24 cellular contexts compared by ENCODE assay signal in genomic region chrX:45083314-45083713, GRCh38.
DNase-seq lines count a peak whose midpoint lies in the region; ATAC-seq and TF ChIP-seq lines count a peak whose summit lies in the region.
"Had no signal": no experiment of that assay in that cellular context is flagged by ENCODE, and none has a peak within 500 bp of the region (broad histone marks: within the 10 kb centered on the region; RNA-seq: fewer than 3 reads in every experiment).

No MANE protein-coding gene starts in this region.

- H3K4me3 Mint-ChIP-seq in activated CD8-positive, alpha-beta T cell treated with anti-CD3 and anti-CD28 coated beads, Interleukin-2, amount 10 ng/mL, durations not matched to agents 7 days and 5 days, result peak overlapping the region; percentile 18
- no peak overlapping the region for H3K4me3 Mint-ChIP-seq in activated CD8-positive, alpha-beta T cell treated with anti-CD3 and anti-CD28 coated beads for 36 hours
- no peak overlapping the region for H3K4me3 Mint-ChIP-seq in endothelial cell (ENCODE audit: unreplicated experiment)
- H3K4me3 Mint-ChIP-seq: H9, mesothelial cell of epicardium, natural killer cell had no signal

- H3K36me3 ChIP-seq in MM.1S (replicated peaks; ENCODE audit: insufficient read depth, low read length) (no peaks in the 10 kb centered on the region; the same call in 1 of the 2 replicates), sigmoid colon (peaks cover 0 to 35% (median 12%) of the 10 kb centered on the region in 4 donors), lower lobe of right lung (peaks cover 27% of the 10 kb centered on the region)
- H3K36me3 ChIP-seq: ovary had no signal

- H3K79me2 ChIP-seq in MM.1S (ENCODE audit: low read length), result peaks cover 7% of the 10 kb centered on the region

- H3K9ac ChIP-seq in MM.1S (ENCODE audit: low read length), result no peak overlapping the region
- H3K9ac ChIP-seq: BLaER1 treated with 17β-estradiol and CSF1 and Interleukin-3, amounts not matched to agents 10 nM and 100 nM had no signal

- no peaks in the 10 kb centered on the region for H3K27me3 ChIP-seq in MM.1S (replicated peaks; ENCODE audit: insufficient read depth, low read length)
- H3K27me3 ChIP-seq in sigmoid colon, result no peaks in the 10 kb centered on the region
- H3K27me3 ChIP-seq in lower lobe of right lung (ENCODE audit: low read depth), result no peaks in the 10 kb centered on the region
- H3K27me3 ChIP-seq: adrenal gland; BLaER1 treated with 17β-estradiol and CSF1 and Interleukin-3, amounts not matched to agents 10 nM and 100 nM; heart left ventricle; left lung; ovary; upper lobe of left lung had no signal

- POLR2A ChIA-PET in activated CD8-positive, alpha-beta T cell treated with anti-CD3 and anti-CD28 coated beads, Interleukin-2, amount 10 ng/mL, durations not matched to agents 7 days and 5 days (lab: Charles Lee), result no interaction called here
- POLR2A ChIA-PET in activated CD8-positive, alpha-beta T cell treated with anti-CD3 and anti-CD28 coated beads for 36 hours (lab: Charles Lee), result no interaction called here

- H4K20me1 ChIP-seq in MM.1S (ENCODE audit: insufficient read depth, low read length), result no peaks in the 10 kb centered on the region

- H3K27me3 Mint-ChIP-seq in activated CD8-positive, alpha-beta T cell treated with anti-CD3 and anti-CD28 coated beads, Interleukin-2, amount 10 ng/mL, durations not matched to agents 7 days and 5 days (ENCODE audit: low read depth), result no peaks in the 10 kb centered on the region
- H3K27me3 Mint-ChIP-seq in activated CD8-positive, alpha-beta T cell treated with anti-CD3 and anti-CD28 coated beads for 36 hours, result no peaks in the 10 kb centered on the region
- H3K27me3 Mint-ChIP-seq in endothelial cell (ENCODE audit: unreplicated experiment), result no peaks in the 10 kb centered on the region

- intact Hi-C loops in activated CD8-positive, alpha-beta T cell treated with anti-CD3 and anti-CD28 coated beads for 36 hours (cut with micrococcal nuclease), result no loop called here
- intact Hi-C loops in sigmoid colon (cut with DNase I) (no loop called here), lower lobe of right lung (cut with DNase I) (no loop called here)

- no peak for TF ChIP-seq CTCF in activated CD8-positive, alpha-beta T cell treated with anti-CD3 and anti-CD28 coated beads for 36 hours (IDR thresholded peaks at IDR 0.05)
- TF ChIP-seq CTCF in MM.1S (IDR thresholded peaks at IDR 0.05; ENCODE audit: low read length) (no peak), endothelial cell (IDR thresholded peaks at IDR 0.05; ENCODE audit: unreplicated experiment) (no peak), sigmoid colon (IDR thresholded peaks at IDR 0.05) (no peak), lower lobe of right lung (IDR thresholded peaks at IDR 0.05) (no peak)

- H3K27ac Mint-ChIP-seq in activated CD8-positive, alpha-beta T cell treated with anti-CD3 and anti-CD28 coated beads, Interleukin-2, amount 10 ng/mL, durations not matched to agents 7 days and 5 days, result no peak overlapping the region
- H3K27ac Mint-ChIP-seq in activated CD8-positive, alpha-beta T cell treated with anti-CD3 and anti-CD28 coated beads for 36 hours, result no peak overlapping the region
- H3K27ac Mint-ChIP-seq in endothelial cell (ENCODE audit: unreplicated experiment), result peak overlapping the region; percentile 74
- H3K27ac Mint-ChIP-seq: H9, mesothelial cell of epicardium had no signal

- H3K9me2 ChIP-seq in MM.1S (replicated peaks; ENCODE audit: insufficient read depth, low read length), result no peaks in the 10 kb centered on the region

- H3F3A ChIP-seq in MM.1S (ENCODE audit: insufficient read depth, low read length), result peaks cover 5% of the 10 kb centered on the region; the same call in 1 of the 2 replicates

- WGBS in sigmoid colon, 2 donors, result 21 to 55% methylated on average over 2 of the region's 2 CpGs

- no peak overlapping the region for H3K4me3 ChIP-seq in MM.1S (ENCODE audit: low read length)
- H3K4me3 ChIP-seq in sigmoid colon, result no peak overlapping the region
- H3K4me3 ChIP-seq in lower lobe of right lung, result no peak overlapping the region
- H3K4me3 ChIP-seq: adrenal gland; BLaER1 treated with 17β-estradiol and CSF1 and Interleukin-3, amounts not matched to agents 10 nM and 100 nM; heart left ventricle; left lung; ovary; upper lobe of left lung had no signal

- no peaks in the 10 kb centered on the region for H3K9me3 ChIP-seq in MM.1S (replicated peaks; ENCODE audit: insufficient read depth, low read length)
- H3K9me3 ChIP-seq in sigmoid colon, result no peaks in the 10 kb centered on the region
- H3K9me3 ChIP-seq in lower lobe of right lung, result no peaks in the 10 kb centered on the region
- H3K9me3 ChIP-seq: adrenal gland; BLaER1 treated with 17β-estradiol and CSF1 and Interleukin-3, amounts not matched to agents 10 nM and 100 nM; heart left ventricle; left lung; ovary; upper lobe of left lung had no signal

- peaks cover 39% of the 10 kb centered on the region for H3K36me3 Mint-ChIP-seq in activated CD8-positive, alpha-beta T cell treated with anti-CD3 and anti-CD28 coated beads, Interleukin-2, amount 10 ng/mL, durations not matched to agents 7 days and 5 days (ENCODE audit: low read depth)
- peaks cover 19% of the 10 kb centered on the region for H3K36me3 Mint-ChIP-seq in activated CD8-positive, alpha-beta T cell treated with anti-CD3 and anti-CD28 coated beads for 36 hours (ENCODE audit: low read depth)
- peaks cover 5% of the 10 kb centered on the region for H3K36me3 Mint-ChIP-seq in endothelial cell (ENCODE audit: low read depth, unreplicated experiment)

- no peak overlapping the region for H2AFZ ChIP-seq in MM.1S (ENCODE audit: low read length)

- no peaks in the 10 kb centered on the region for H3K9me3 Mint-ChIP-seq in activated CD8-positive, alpha-beta T cell treated with anti-CD3 and anti-CD28 coated beads, Interleukin-2, amount 10 ng/mL, durations not matched to agents 7 days and 5 days (ENCODE audit: insufficient read depth)
- H3K9me3 Mint-ChIP-seq in activated CD8-positive, alpha-beta T cell treated with anti-CD3 and anti-CD28 coated beads for 36 hours, result no peaks in the 10 kb centered on the region
- H3K9me3 Mint-ChIP-seq in endothelial cell (ENCODE audit: unreplicated experiment), result no peaks in the 10 kb centered on the region
- H3K9me3 Mint-ChIP-seq: natural killer cell had no signal

- DNase-seq in activated CD8-positive, alpha-beta T cell treated with anti-CD3 and anti-CD28 coated beads, Interleukin-2, amount 10 ng/mL, durations not matched to agents 7 days and 5 days, result no peak
- DNase-seq in activated CD8-positive, alpha-beta T cell treated with anti-CD3 and anti-CD28 coated beads for 36 hours, result no peak
- peak; percentile 44 for DNase-seq in MM.1S
- no peak for DNase-seq in endothelial cell (ENCODE audit: low spot score)
- no peak for DNase-seq in sigmoid colon
- no peak for DNase-seq in lower lobe of right lung
- DNase-seq in NCI-H1930 (lab: John Stamatoyannopoulos, UW), result no peak
- DNase-seq: ACHN; activated CD4-positive, alpha-beta T cell treated with anti-CD3 and anti-CD28 coated beads for 48 hours; activated gamma-delta T cell treated with Interleukin-2 at 50 U/mL for 16 hours; adrenal gland; EL; H9; heart left ventricle; left lung; natural killer cell; NCI-H1694 treated with DMSO at 0.1 percent for 48 hours; NCI-H82; ovary; upper lobe of left lung had no signal

- peak overlapping the region; percentile 34; the same call in 1 of the 2 replicates for H3K4me2 ChIP-seq in MM.1S (ENCODE audit: low read depth, low read length)
- H3K4me2 ChIP-seq: BLaER1 treated with 17β-estradiol and CSF1 and Interleukin-3, amounts not matched to agents 10 nM and 100 nM had no signal

- H3K27ac ChIP-seq in MM.1S (ENCODE audit: low read length), result peak overlapping the region; percentile 13; the same call in 1 of the 2 replicates
- no peak overlapping the region for H3K27ac ChIP-seq in sigmoid colon
- H3K27ac ChIP-seq in lower lobe of right lung, result no peak overlapping the region
- H3K27ac ChIP-seq: adrenal gland; BLaER1 treated with 17β-estradiol and CSF1 and Interleukin-3, amounts not matched to agents 10 nM and 100 nM; heart left ventricle; left lung; ovary; upper lobe of left lung had no signal

- no peak for TF ChIP-seq EP300 in sigmoid colon (IDR thresholded peaks at IDR 0.05)

- peaks cover 14% of the 10 kb centered on the region for H3K4me1 Mint-ChIP-seq in activated CD8-positive, alpha-beta T cell treated with anti-CD3 and anti-CD28 coated beads, Interleukin-2, amount 10 ng/mL, durations not matched to agents 7 days and 5 days (ENCODE audit: low read depth)
- peaks cover 7% of the 10 kb centered on the region for H3K4me1 Mint-ChIP-seq in activated CD8-positive, alpha-beta T cell treated with anti-CD3 and anti-CD28 coated beads for 36 hours (ENCODE audit: low read depth)
- peaks cover 8% of the 10 kb centered on the region for H3K4me1 Mint-ChIP-seq in endothelial cell (ENCODE audit: unreplicated experiment)
- H3K4me1 Mint-ChIP-seq: H9, mesothelial cell of epicardium, natural killer cell had no signal

- H3K4me1 ChIP-seq in MM.1S (ENCODE audit: low read length), result peaks cover 10% of the 10 kb centered on the region; the same call in 1 of the 2 replicates
- no peaks in the 10 kb centered on the region for H3K4me1 ChIP-seq in sigmoid colon
- no peaks in the 10 kb centered on the region for H3K4me1 ChIP-seq in lower lobe of right lung
- H3K4me1 ChIP-seq: adrenal gland; BLaER1 treated with 17β-estradiol and CSF1 and Interleukin-3, amounts not matched to agents 10 nM and 100 nM; left lung had no signal

- CTCF ChIA-PET in activated CD8-positive, alpha-beta T cell treated with anti-CD3 and anti-CD28 coated beads, Interleukin-2, amount 10 ng/mL, durations not matched to agents 7 days and 5 days (lab: Charles Lee), result no interaction called here
- CTCF ChIA-PET in activated CD8-positive, alpha-beta T cell treated with anti-CD3 and anti-CD28 coated beads for 36 hours (lab: Charles Lee), result no interaction called here

- no peak for ATAC-seq in activated CD8-positive, alpha-beta T cell treated with anti-CD3 and anti-CD28 coated beads, Interleukin-2, amount 10 ng/mL, durations not matched to agents 7 days and 5 days
- no peak for ATAC-seq in activated CD8-positive, alpha-beta T cell treated with anti-CD3 and anti-CD28 coated beads for 36 hours
- ATAC-seq in lower lobe of right lung, result no peak
- ATAC-seq in GM19351 (IDR thresholded peaks at IDR 0.05; ENCODE audit: unreplicated experiment), result no peak
- ATAC-seq: heart left ventricle, left lung, sciatic nerve had no signal

- TF ChIP-seq POLR2A in sigmoid colon (IDR thresholded peaks at IDR 0.05), result no peak
